Comparison of ENCODE assay signal across 12 cellular contexts in genomic region chr2:25825238-25825637, GRCh38. TPM values are rescaled to one million over a fixed set of nuclear protein-coding genes. Genes with fewer than 3 reads are reported as not detected.
A peak's percentile ranks its signal among the peaks of the same experiment; 100 is the strongest.
DNase-seq lines count a peak whose midpoint lies in the region; ATAC-seq, FAIRE-seq and TF ChIP-seq lines count a peak whose summit lies in the region.
"Had no signal": no experiment of that assay in that cellular context is flagged by ENCODE, and none has a peak within 500 bp of the region (broad histone marks: within the 10 kb centered on the region; RNA-seq: fewer than 3 reads in every experiment).

No MANE protein-coding gene starts in this region.

- H3K9me3 Mint-ChIP-seq in activated CD4-positive, alpha-beta memory T cell treated with anti-CD3 and anti-CD28 coated beads, Interleukin-2, amount 10 ng/mL, durations not matched to agents 7 days and 5 days = no peaks in the 10 kb centered on the region
- H3K9me3 Mint-ChIP-seq: dendritic cell treated with granulocyte-macrophage colony-stimulating factor and Interleukin-4, amounts not matched to agents 40 ng/mL and 50 ng/mL, for 4 days had no signal

- 44% methylated on average over 2 of the region's 2 CpGs for WGBS in GM12878 (ENCODE audit: insufficient coverage, insufficient replicate concordance, low lambda C conversion rate, missing lambda C conversion rate)

- in situ Hi-C loops in GM12878 (cut with MboI) = no loop called here

- no peaks in the 10 kb centered on the region for H4K20me1 ChIP-seq in GM12878 (ENCODE audit: control insufficient read depth, insufficient read depth)
- H4K20me1 ChIP-seq in MM.1S (ENCODE audit: insufficient read depth, low read length) = no peaks in the 10 kb centered on the region

- H3K36me3 Mint-ChIP-seq in activated CD4-positive, alpha-beta memory T cell treated with anti-CD3 and anti-CD28 coated beads, Interleukin-2, amount 10 ng/mL, durations not matched to agents 7 days and 5 days (ENCODE audit: low read depth) = peaks cover 32% of the 10 kb centered on the region

- no peak overlapping the region for H3K4me2 ChIP-seq in GM12878 (ENCODE audit: control insufficient read depth, insufficient read depth)
- no peak overlapping the region for H3K4me2 ChIP-seq in MM.1S (ENCODE audit: low read depth, low read length)

- H3K36me3 ChIP-seq in GM12878 (ENCODE audit: control insufficient read depth in 2 of 2, insufficient read depth in 2 of 2, low read length in 1 of 2) (no peaks in the 10 kb centered on the region; a peak in 1 of 4 replicates), MM.1S (replicated peaks; ENCODE audit: insufficient read depth, low read length) (no peaks in the 10 kb centered on the region), A673 (ENCODE audit: insufficient read depth, low read length, poor library complexity, severe bottlenecking) (no peaks in the 10 kb centered on the region)

- H3K4me1 ChIP-seq in GM12878 (ENCODE audit: control insufficient read depth, insufficient read depth, low read length) (peaks cover 3% of the 10 kb centered on the region), MM.1S (ENCODE audit: low read length) (no peaks in the 10 kb centered on the region), A673 (ENCODE audit: insufficient read depth, low read length, poor library complexity, severe bottlenecking) (no peaks in the 10 kb centered on the region)

- H3K9me3 ChIP-seq in GM12878 (replicated peaks; ENCODE audit: control insufficient read depth, insufficient read depth, low read length) (no peaks in the 10 kb centered on the region), MM.1S (replicated peaks; ENCODE audit: insufficient read depth, low read length) (no peaks in the 10 kb centered on the region), A673 (ENCODE audit: low read depth, low read length, poor library complexity, severe bottlenecking) (no peaks in the 10 kb centered on the region)
- H3K9me3 ChIP-seq: psoas muscle had no signal

- DNase-seq in NB4 (ENCODE audit: low read depth) = peak; percentile 38
- DNase-seq in activated CD4-positive, alpha-beta memory T cell treated with anti-CD3 and anti-CD28 coated beads, Interleukin-2, amount 10 ng/mL, durations not matched to agents 7 days and 5 days = peak; percentile 47
- DNase-seq in GM12878 (ENCODE audit: low read depth, low spot score) = no peak
- DNase-seq in stimulated activated CD4-positive, alpha-beta T cell treated with anti-CD3 and anti-CD28 coated beads, TNF-alpha, amount 100 ng/mL, for 4 hours (ENCODE audit: low read depth in 3 of 3) = peak in 2 of 3 experiments; percentile 21 to 28
- no peak for DNase-seq in MM.1S
- DNase-seq in A673 (ENCODE audit: low spot score) = no peak
- DNase-seq: DMS53, psoas muscle had no signal

- no peak for TF ChIP-seq EP300 in GM12878 (IDR thresholded peaks at IDR 0.05; ENCODE audit: borderline replicate concordance in 1 of 2, control insufficient read depth in 1 of 2, low read depth in 2 of 2, low read length in 2 of 2)

- peaks cover 4% of the 10 kb centered on the region for H3K27me3 Mint-ChIP-seq in activated CD4-positive, alpha-beta memory T cell treated with anti-CD3 and anti-CD28 coated beads, Interleukin-2, amount 10 ng/mL, durations not matched to agents 7 days and 5 days
- H3K27me3 Mint-ChIP-seq: dendritic cell treated with granulocyte-macrophage colony-stimulating factor and Interleukin-4, amounts not matched to agents 40 ng/mL and 50 ng/mL, for 4 days had no signal

- H3K9me2 ChIP-seq in MM.1S (replicated peaks; ENCODE audit: insufficient read depth, low read length) = no peaks in the 10 kb centered on the region

- BruUV-seq in GM12878 (replicated peaks; lab: Mats Ljungman, UMichigan) = no TSS peak
- no TSS peak for BruUV-seq in A673 (replicated peaks; lab: Mats Ljungman, UMichigan)

- peak overlapping the region; percentile 5 for H3K4me3 Mint-ChIP-seq in activated CD4-positive, alpha-beta memory T cell treated with anti-CD3 and anti-CD28 coated beads, Interleukin-2, amount 10 ng/mL, durations not matched to agents 7 days and 5 days
- H3K4me3 Mint-ChIP-seq: dendritic cell treated with granulocyte-macrophage colony-stimulating factor and Interleukin-4, amounts not matched to agents 40 ng/mL and 50 ng/mL, for 4 days had no signal

- no peak for FAIRE-seq in GM12878 (lab: Jason Lieb, UNC)
- FAIRE-seq: GM18507 had no signal

- SMC1A ChIA-PET in GM12878 (lab: Charles Lee; ENCODE audit: uncharacterized antibody, unreplicated experiment) = interaction anchor here (1.2 to 2.0 kb wide), 3 partner anchors 10 to 46 kb away, joined by 3 to 10 read pairs (median 5); no protein-coding TSS in a partner anchor

- H3K27ac ChIP-seq in GM12878 (ENCODE audit: control insufficient read depth, insufficient read depth) (no peak overlapping the region), MM.1S (ENCODE audit: low read length) (no peak overlapping the region), A673 (ENCODE audit: low read depth, low read length, poor library complexity, severe bottlenecking) (no peak overlapping the region)
- H3K27ac ChIP-seq: psoas muscle had no signal

- ATAC-seq in GM12878 (peak; percentile 63), GM19463 (IDR thresholded peaks at IDR 0.05; ENCODE audit: unreplicated experiment) (no peak)
- ATAC-seq: Right ventricle myocardium inferior had no signal

- peaks cover 57% of the 10 kb centered on the region for H3K4me1 Mint-ChIP-seq in activated CD4-positive, alpha-beta memory T cell treated with anti-CD3 and anti-CD28 coated beads, Interleukin-2, amount 10 ng/mL, durations not matched to agents 7 days and 5 days

- TF ChIP-seq POLR2A in NB4 (IDR thresholded peaks at IDR 0.05; ENCODE audit: extremely low read depth, insufficient read length) (no peak), GM12878 (IDR thresholded peaks at IDR 0.05; ENCODE audit: low read depth, low read length) (no peak)

- H3K9ac ChIP-seq in GM12878 (ENCODE audit: control insufficient read depth, insufficient read depth, low read length) (no peak overlapping the region), MM.1S (ENCODE audit: low read length) (no peak overlapping the region)

- H3K27me3 ChIP-seq in GM12878 (replicated peaks in 1 of 2; ENCODE audit: control insufficient read depth in 2 of 2, insufficient read depth in 2 of 2, low read length in 1 of 2) (no peaks in the 10 kb centered on the region), MM.1S (replicated peaks; ENCODE audit: insufficient read depth, low read length) (no peaks in the 10 kb centered on the region), A673 (replicated peaks; ENCODE audit: insufficient read depth, low read depth, low read length, poor library complexity) (no peaks in the 10 kb centered on the region)

- TF ChIP-seq CTCF in NB4 (IDR thresholded peaks at IDR 0.05; ENCODE audit: low read depth, low read length) (no peak), GM12878 (IDR thresholded peaks at IDR 0.05 in 2 of 3, conservative IDR thresholded peaks at IDR 0.05 in 1 of 3; ENCODE audit: control insufficient read depth in 2 of 3, extremely low read depth in 1 of 3, insufficient read depth in 1 of 3, low read depth in 3 of 3, low read length in 3 of 3) (no peak), MM.1S (IDR thresholded peaks at IDR 0.05; ENCODE audit: low read length) (no peak), A673 (conservative IDR thresholded peaks at IDR 0.05; ENCODE audit: low read depth, low read length) (no peak)

- TF ChIP-seq RAD21 in GM12878 (IDR thresholded peaks at IDR 0.05; ENCODE audit: insufficient read depth, low read depth, low read length) = no peak

- H2AFZ ChIP-seq in GM12878 (ENCODE audit: control insufficient read depth, low read depth, low read length) = no peak overlapping the region
- no peak overlapping the region for H2AFZ ChIP-seq in MM.1S (ENCODE audit: low read length)

- POLR2A ChIA-PET in activated CD4-positive, alpha-beta memory T cell treated with anti-CD3 and anti-CD28 coated beads, Interleukin-2, amount 10 ng/mL, durations not matched to agents 7 days and 5 days (lab: Charles Lee) = interaction anchor here (0.8 to 2.2 kb wide), 4 partner anchors 8 to 30 kb away, joined by 3 to 10 read pairs (median 3); no protein-coding TSS in a partner anchor
- POLR2A ChIA-PET in GM12878 (lab: Charles Lee) (no interaction called here), A673 (lab: Charles Lee; ENCODE audit: low non-redundant PET) (no interaction called here)

- CTCF ChIA-PET in activated CD4-positive, alpha-beta memory T cell treated with anti-CD3 and anti-CD28 coated beads, Interleukin-2, amount 10 ng/mL, durations not matched to agents 7 days and 5 days (lab: Charles Lee) = interaction anchor here (1.0 to 2.0 kb wide), 3 partner anchors 21 to 103 kb away, joined by 4 to 6 read pairs (median 4); no protein-coding TSS in a partner anchor
- CTCF ChIA-PET in GM12878 (lab: Yijun Ruan, JAX) = interaction anchor here (1.0 to 5.9 kb wide), 4 partner anchors 24 to 125 kb away, joined by 3 to 24 read pairs (median 3); no protein-coding TSS in a partner anchor
- CTCF ChIA-PET in A673 (lab: Charles Lee) = no interaction called here

- H3K79me2 ChIP-seq in GM12878 (ENCODE audit: control insufficient read depth, insufficient read depth, low read length) (no peaks in the 10 kb centered on the region), MM.1S (ENCODE audit: low read length) (peaks cover 15% of the 10 kb centered on the region)

- no peak overlapping the region for H3K4me3 ChIP-seq in NB4 (ENCODE audit: low read depth, low read length)
- H3K4me3 ChIP-seq in GM12878 = no peak overlapping the region
- H3K4me3 ChIP-seq in MM.1S (ENCODE audit: low read length) = no peak overlapping the region
- no peak overlapping the region for H3K4me3 ChIP-seq in A673 (ENCODE audit: low read depth, low read length, poor library complexity, severe bottlenecking)
- H3K4me3 ChIP-seq: psoas muscle had no signal

- H3F3A ChIP-seq in MM.1S (ENCODE audit: insufficient read depth, low read length) = no peaks in the 10 kb centered on the region

- intact Hi-C loops in GM12878 (cut with micrococcal nuclease; ENCODE audit: unreplicated experiment) = no loop called here
- intact Hi-C loops in A673 (cut with micrococcal nuclease; ENCODE audit: unreplicated experiment) = no loop called here

- H3K27ac Mint-ChIP-seq in activated CD4-positive, alpha-beta memory T cell treated with anti-CD3 and anti-CD28 coated beads, Interleukin-2, amount 10 ng/mL, durations not matched to agents 7 days and 5 days = peak overlapping the region; percentile 12
- H3K27ac Mint-ChIP-seq: dendritic cell treated with granulocyte-macrophage colony-stimulating factor and Interleukin-4, amounts not matched to agents 40 ng/mL and 50 ng/mL, for 4 days had no signal

- RAD21 ChIA-PET in GM12878 (lab: Charles Lee; ENCODE audit: unreplicated experiment) = interaction anchor here (1.0 to 1.4 kb wide), 2 partner anchors 27 to 29 kb away, joined by 3 read pairs; no protein-coding TSS in a partner anchor

RNA-seq across cellular contexts. Expression of gene ASXL2, which starts 53.0 kb away (rescaled TPM):
- 10 to 100 TPM; 43.7 to 45.0 TPM for total RNA-seq in activated CD4-positive, alpha-beta memory T cell treated with anti-CD3 and anti-CD28 coated beads, Interleukin-2, amount 10 ng/mL, durations not matched to agents 7 days and 5 days
- total RNA-seq in GM12878 (2013; cell fraction: nucleolus; rRNA removed) = 15.2 and 16.1 TPM in 2 replicates
- total RNA-seq in GM12878 (2014; rRNA removed) (6.2 and 6.5 TPM in 2 replicates), GM12878 (2014; rRNA removed; fragmentation: Illumina TruSeq; extraction: Trizol) (4.4 and 4.8 TPM in 2 replicates), GM12878 (2021) (17.7 TPM in 2 replicates), A673 (2021) (32.8 and 34.5 TPM in 2 replicates)
- polyA plus RNA-seq in GM12878 (2011; ENCODE audit: low read depth) = 2.5 TPM
- polyA plus RNA-seq in GM12878 (2011; rRNA removed) (10.6 and 11.3 TPM in 2 replicates), GM12878 (2014; fragmentation: Illumina TruSeq; extraction: Trizol) (9.9 TPM in 2 replicates), GM12878 (2014; fragmentation: Nextera tagmentation; extraction: Ambion mirVana) (1 to 10 TPM; 1.3 to 1.5 TPM), GM12878 (2014; rRNA removed) (5.3 and 6.7 TPM in 2 replicates), GM12878 (2016; fragmentation: Nextera tagmentation; extraction: Ambion mirVana) (1 to 10 TPM; 3.8 to 4.1 TPM)
- polyA plus RNA-seq in GM12878 (2011; cell fraction: cytosol; rRNA removed) = 6.4 and 7.2 TPM in 2 replicates
- polyA plus RNA-seq in GM12878 (2011; cell fraction: nucleus; rRNA removed) = 7.5 and 8.1 TPM in 2 replicates
- polyA plus RNA-seq in GM12878 (2012) = 3.8 and 5.3 TPM in 2 replicates
- 12.4 and 14.9 TPM in 2 replicates for polyA minus RNA-seq in GM12878 (2011; rRNA and poly(A)+ RNA removed)
- polyA minus RNA-seq in GM12878 (2011; cell fraction: cytosol; rRNA and poly(A)+ RNA removed) = 6.5 TPM in 2 replicates
- 6.3 and 8.6 TPM in 2 replicates for polyA minus RNA-seq in GM12878 (2011; cell fraction: nucleus; rRNA and poly(A)+ RNA removed)

Comparison
In these comparisons a context has a peak if more than half of its experiments do, and no peak if none do; other contexts are left out.
1. DNase-seq: peak in NB4 (single experiment), activated CD4-positive, alpha-beta memory T cell treated with anti-CD3 and anti-CD28 coated beads, Interleukin-2, amount 10 ng/mL, durations not matched to agents 7 days and 5 days (single experiment) and stimulated activated CD4-positive, alpha-beta T cell treated with anti-CD3 and anti-CD28 coated beads, TNF-alpha, amount 100 ng/mL, for 4 hours (2 of 3); none in GM12878 (single experiment), MM.1S (single experiment) and A673 (single experiment).